8 cellular contexts compared by ENCODE assay signal in genomic region chr10:6202098-6202683, GRCh38. TPM values are rescaled to one million over a fixed set of nuclear protein-coding genes. Genes with fewer than 3 reads are reported as not detected.
A peak's percentile ranks its signal among the peaks of the same experiment; 100 is the strongest.
DNase-seq lines count a peak whose midpoint lies in the region; ATAC-seq and TF ChIP-seq lines count a peak whose summit lies in the region.

No MANE protein-coding gene starts in this region.

- peak; percentile 28 for ATAC-seq in sciatic nerve

- H3K4me1 ChIP-seq in SK-N-SH (ENCODE audit: control insufficient read depth in 1 of 2, insufficient read depth in 2 of 2, low read depth in 1 of 2, low read length in 1 of 2), result peaks cover 9 to 16% of the 10 kb centered on the region in 2 experiments; a peak in 2 of 4 replicates

- peaks cover under 1% of the 10 kb centered on the region for H3F3A ChIP-seq in SK-N-SH (replicated peaks; ENCODE audit: insufficient read depth)

- intact Hi-C loops in sciatic nerve (cut with DNase I), result loop anchor here (10.0 kb wide), 2 partner anchors 57 to 203 kb away; no protein-coding TSS in a partner anchor

- peak overlapping the region; percentile 74 to 79 for H3K4me3 ChIP-seq in SK-N-SH (ENCODE audit: low read depth in 2 of 2, low read length in 1 of 2)
- peak overlapping the region; percentile 45 to 59 for H3K4me3 ChIP-seq in foreskin fibroblast (ENCODE audit: low read depth in 1 of 2, low read length in 2 of 2)

- peak; percentile 54 for DNase-seq in NCI-H748 (lab: John Stamatoyannopoulos, UW; ENCODE audit: unreplicated experiment)
- no peak for DNase-seq in NCI-H748 treated with DMSO at 0.1 percent for 48 hours (lab: John Stamatoyannopoulos, UW)
- DNase-seq in SK-N-SH, result no peak
- DNase-seq in foreskin fibroblast, result no peak
- DNase-seq in sciatic nerve (ENCODE audit: low spot score), result no peak
- DNase-seq in DMS53 treated with DMSO at 0.1 percent for 48 hours (lab: John Stamatoyannopoulos, UW; ENCODE audit: unreplicated experiment), result no peak
- no peak for DNase-seq in NCI-H1930 (lab: John Stamatoyannopoulos, UW)
- no peak for DNase-seq in COR-L47 (lab: John Stamatoyannopoulos, UW)

- peak overlapping the region; percentile 57 for H2AFZ ChIP-seq in SK-N-SH (ENCODE audit: low read depth)

- WGBS in SK-N-SH (ENCODE audit: low lambda C conversion rate), result 6% methylated on average over 20 of the region's 29 CpGs

- peaks cover 26% of the 10 kb centered on the region for H4K20me1 ChIP-seq in SK-N-SH (ENCODE audit: insufficient read depth)

- H3K79me2 ChIP-seq in SK-N-SH (ENCODE audit: insufficient read depth), result peaks cover 41% of the 10 kb centered on the region

- no peaks in the 10 kb centered on the region for H3K27me3 ChIP-seq in SK-N-SH (ENCODE audit: insufficient read depth)

- H3K4me2 ChIP-seq in SK-N-SH, result peak overlapping the region; percentile 96

- H3K9me3 ChIP-seq in SK-N-SH, result no peaks in the 10 kb centered on the region

- H3K36me3 ChIP-seq in SK-N-SH (replicated peaks in 1 of 2; ENCODE audit: control insufficient read depth in 1 of 2, insufficient read depth in 2 of 2, low read length in 1 of 2), result no peaks in the 10 kb centered on the region

- TF ChIP-seq EP300 in SK-N-SH (IDR thresholded peaks at IDR 0.05; ENCODE audit: borderline replicate concordance in 1 of 2, low read depth in 1 of 2, low read length in 1 of 2), result no peak

- no peak for TF ChIP-seq RAD21 in SK-N-SH (IDR thresholded peaks at IDR 0.05; ENCODE audit: low read length)

- POLR2A ChIA-PET in SK-N-SH (lab: Yijun Ruan, JAX), result interaction anchor here (0.7 to 3.1 kb wide), 8 partner anchors 10 to 204 kb away, joined by 3 to 29 read pairs (median 5); no protein-coding TSS in a partner anchor

- no peaks in the 10 kb centered on the region for H3K9me2 ChIP-seq in SK-N-SH

- H3K27ac ChIP-seq in SK-N-SH (ENCODE audit: low read depth in 2 of 2, low read length in 1 of 2), result no peak overlapping the region; a peak in 1 of 4 replicates

- H3K9ac ChIP-seq in SK-N-SH, result peak overlapping the region; percentile 54

- no peak for TF ChIP-seq CTCF in SK-N-SH (IDR thresholded peaks at IDR 0.05)
- no peak for TF ChIP-seq CTCF in foreskin fibroblast (IDR thresholded peaks at IDR 0.05; ENCODE audit: low read depth, low read length)

- CTCF ChIA-PET in SK-N-SH (lab: Yijun Ruan, JAX), result interaction anchor here (0.7 to 5.3 kb wide), 46 partner anchors 8 to 244 kb away, joined by 3 to 159 read pairs (median 4); no protein-coding TSS in a partner anchor

TF ChIP-seq in SK-N-SH, 30 proteins besides CTCF, POLR2A, EP300 and RAD21:
- TF ChIP-seq GATA2 (CRISPR knock-in tag; IDR thresholded peaks at IDR 0.05) (no peak), GABPA (IDR thresholded peaks at IDR 0.05; ENCODE audit: low read depth) (no peak), CHD2 (IDR thresholded peaks at IDR 0.05; ENCODE audit: low read length, partially characterized antibody) (no peak), FOSL2 (IDR thresholded peaks at IDR 0.05; ENCODE audit: borderline replicate concordance, low read depth) (no peak), TEAD4 (IDR thresholded peaks at IDR 0.05; ENCODE audit: borderline replicate concordance, insufficient read depth) (no peak), SMC3 (IDR thresholded peaks at IDR 0.05; ENCODE audit: low read depth, low read length) (no peak), PBX3 (IDR thresholded peaks at IDR 0.05) (no peak), IRF3 (IDR thresholded peaks at IDR 0.05; ENCODE audit: low read depth, low read length) (no peak), MEF2A (IDR thresholded peaks at IDR 0.05; ENCODE audit: borderline replicate concordance, low read depth) (no peak), NRF1 (IDR thresholded peaks at IDR 0.05; ENCODE audit: low read depth, low read length) (no peak), MXI1 (IDR thresholded peaks at IDR 0.05; ENCODE audit: low read depth, low read length) (no peak; the same call in 1 of the 2 replicates), FOXJ3 (CRISPR knock-in tag; IDR thresholded peaks at IDR 0.05) (no peak)

RNA-seq across cellular contexts. Expression of gene PFKFB3, which starts 0.5 kb away (rescaled TPM):
- 33.0 and 59.7 TPM in 2 replicates for polyA plus RNA-seq in SK-N-SH (2012; rRNA removed)
- polyA plus RNA-seq in SK-N-SH (2012; cell fraction: cytosol; rRNA removed), result 22.0 and 28.4 TPM in 2 replicates
- polyA plus RNA-seq in SK-N-SH (2012; cell fraction: nucleus; rRNA removed), result 122 and 146 TPM in 2 replicates
- 87.7 TPM for total RNA-seq in sciatic nerve
